In genomic region chr1:6519491-6519934, GRCh38 we compare ENCODE assay signal across 14 cellular contexts. TPM values are rescaled to one million over a fixed set of nuclear protein-coding genes. Genes with fewer than 3 reads are reported as not detected.
DNase-seq lines count a peak whose midpoint lies in the region; ATAC-seq and TF ChIP-seq lines count a peak whose summit lies in the region.
"Had no signal": no experiment of that assay in that cellular context is flagged by ENCODE, and none has a peak within 500 bp of the region (broad histone marks: within the 10 kb centered on the region; RNA-seq: fewer than 3 reads in every experiment).

No MANE protein-coding gene starts in this region.

- CTCF ChIA-PET in mammary epithelial cell (lab: Charles Lee; ENCODE audit: low non-redundant PET), result interaction anchor here (0.7 kb wide), 1 partner anchor 38 kb away, joined by 5 read pairs; no protein-coding TSS in a partner anchor

- H3K27ac ChIP-seq in breast epithelium (peak overlapping the region; percentile 32 to 52), mammary epithelial cell (ENCODE audit: insufficient read depth, low read depth, low read length) (no peak overlapping the region), WERI-Rb-1 (peak overlapping the region; percentile 71), iPS-20b (ENCODE audit: low read length) (no peak overlapping the region), thoracic aorta (peak overlapping the region; percentile 14 to 31), lower lobe of right lung (no peak overlapping the region)

- no peak overlapping the region for H3K4me2 ChIP-seq in mammary epithelial cell (ENCODE audit: insufficient read depth, low read depth, low read length)

- H3K9me3 ChIP-seq in breast epithelium (no peaks in the 10 kb centered on the region), mammary epithelial cell (replicated peaks; ENCODE audit: insufficient read depth, low read length) (no peaks in the 10 kb centered on the region), WERI-Rb-1 (ENCODE audit: severe bottlenecking) (no peaks in the 10 kb centered on the region), iPS-20b (ENCODE audit: insufficient read depth, low read depth, low read length) (no peaks in the 10 kb centered on the region), thoracic aorta (no peaks in the 10 kb centered on the region), lower lobe of right lung (no peaks in the 10 kb centered on the region)

- in situ Hi-C loops in mammary epithelial cell (cut with MboI; ENCODE audit: low sequenced_read_pairs in 2 of 2), result no loop called here

- H3K4me1 ChIP-seq in breast epithelium (peaks cover 6 to 13% of the 10 kb centered on the region in 2 donors), mammary epithelial cell (ENCODE audit: insufficient read depth, low read length) (peaks cover 36% of the 10 kb centered on the region), iPS-20b (ENCODE audit: insufficient read depth, low read length) (peaks cover 15% of the 10 kb centered on the region; the same call in 1 of the 2 replicates), thoracic aorta (ENCODE audit: control insufficient read depth in 1 of 2, low read depth in 2 of 2) (peaks cover 8 to 19% of the 10 kb centered on the region in 2 donors), lower lobe of right lung (peaks cover 7% of the 10 kb centered on the region)

- no peak for TF ChIP-seq CTCF in breast epithelium (IDR thresholded peaks at IDR 0.05)
- no peak for TF ChIP-seq CTCF in mammary epithelial cell (conservative IDR thresholded peaks at IDR 0.05 in 1 of 2, IDR thresholded peaks at IDR 0.05 in 1 of 2; ENCODE audit: extremely low read depth in 1 of 2, insufficient read depth in 1 of 2, low read depth in 1 of 2, low read length in 2 of 2)
- TF ChIP-seq CTCF in WERI-Rb-1 (IDR thresholded peaks at IDR 0.05; ENCODE audit: low read depth, low read length), result no peak
- no peak for TF ChIP-seq CTCF in thoracic aorta (IDR thresholded peaks at IDR 0.05)
- no peak for TF ChIP-seq CTCF in lower lobe of right lung (IDR thresholded peaks at IDR 0.05)

- DNase-seq in breast epithelium (ENCODE audit: low spot score in 2 of 2), result no peak
- no peak for DNase-seq in mammary epithelial cell
- no peak for DNase-seq in WERI-Rb-1
- no peak for DNase-seq in thoracic aorta (ENCODE audit: low spot score)
- no peak for DNase-seq in lower lobe of right lung
- no peak for DNase-seq in HK-2 (ENCODE audit: unreplicated experiment)
- DNase-seq: activated CD4-positive, alpha-beta T cell treated with anti-CD3 and anti-CD28 coated beads, Interleukin-2, amount 50 U/mL, for 48 hours; activated effector memory CD4-positive, alpha-beta T cell treated with Interleukin-2 at 50 U/mL for 16 hours; DND-41; NCI-H1694 treated with DMSO at 0.1 percent for 48 hours; stimulated activated CD8-positive, alpha-beta memory T cell treated with anti-CD3 and anti-CD28 coated beads, Interleukin-4, amount 100 ng/mL, for 48 hours had no signal

- H3K27me3 ChIP-seq in breast epithelium (no peaks in the 10 kb centered on the region), mammary epithelial cell (ENCODE audit: insufficient read depth, low read length) (no peaks in the 10 kb centered on the region), WERI-Rb-1 (ENCODE audit: insufficient read depth, low read depth, severe bottlenecking) (no peaks in the 10 kb centered on the region), iPS-20b (ENCODE audit: insufficient read depth, low read length) (no peaks in the 10 kb centered on the region), thoracic aorta (replicated peaks; ENCODE audit: insufficient read depth) (no peaks in the 10 kb centered on the region), lower lobe of right lung (ENCODE audit: low read depth) (no peaks in the 10 kb centered on the region)

- intact Hi-C loops in breast epithelium (cut with DNase I; ENCODE audit: low total_unique reads) (no loop called here), mammary epithelial cell (cut with micrococcal nuclease) (no loop called here), lower lobe of right lung (cut with DNase I) (no loop called here)

- H3K4me3 ChIP-seq in breast epithelium, result peak overlapping the region in 1 of 3 donors; percentile 1
- no peak overlapping the region for H3K4me3 ChIP-seq in mammary epithelial cell (replicated peaks in 1 of 3; ENCODE audit: insufficient read depth in 1 of 3, low read depth in 2 of 3, low read length in 3 of 3)
- no peak overlapping the region for H3K4me3 ChIP-seq in WERI-Rb-1 (ENCODE audit: low read depth, low read length)
- peak overlapping the region; percentile 5; the same call in 1 of the 2 replicates for H3K4me3 ChIP-seq in iPS-20b (ENCODE audit: low read length)
- no peak overlapping the region for H3K4me3 ChIP-seq in thoracic aorta
- H3K4me3 ChIP-seq in lower lobe of right lung, result no peak overlapping the region

- no peak for TF ChIP-seq POLR2A in breast epithelium (IDR thresholded peaks at IDR 0.05)

- no TSS peak for BruUV-seq in mammary epithelial cell (replicated peaks; lab: Mats Ljungman, UMichigan)

- WGBS in mammary epithelial cell (ENCODE audit: low coverage, missing lambda C conversion rate), result 30% methylated on average over 11 of the region's 11 CpGs

- dilution Hi-C loops in mammary epithelial cell (cut with HindIII; ENCODE audit: low sequenced_read_pairs), result no loop called here

- ATAC-seq in thoracic aorta (ENCODE audit: insufficient number of reproducible peaks, low FRiP score, low read depth) (no peak), lower lobe of right lung (no peak), GM21825 (IDR thresholded peaks at IDR 0.05; ENCODE audit: unreplicated experiment) (no peak)

- no peaks in the 10 kb centered on the region for H3K36me3 ChIP-seq in breast epithelium
- H3K36me3 ChIP-seq in mammary epithelial cell (ENCODE audit: insufficient read depth, low read length), result no peaks in the 10 kb centered on the region
- peaks cover 19% of the 10 kb centered on the region for H3K36me3 ChIP-seq in WERI-Rb-1
- H3K36me3 ChIP-seq in iPS-20b (ENCODE audit: insufficient read depth, low read depth, low read length), result peaks cover 4% of the 10 kb centered on the region; the same call in 1 of the 2 replicates
- no peaks in the 10 kb centered on the region for H3K36me3 ChIP-seq in thoracic aorta
- peaks cover 4% of the 10 kb centered on the region for H3K36me3 ChIP-seq in lower lobe of right lung

- no peaks in the 10 kb centered on the region for H3K79me2 ChIP-seq in mammary epithelial cell (ENCODE audit: insufficient read depth, low read length)

- H3K9ac ChIP-seq in mammary epithelial cell (ENCODE audit: insufficient read depth, low read length) (no peak overlapping the region), iPS-20b (ENCODE audit: low read depth, low read length) (no peak overlapping the region)

- no peak overlapping the region for H2AFZ ChIP-seq in mammary epithelial cell (ENCODE audit: low read depth, low read length)

- no peaks in the 10 kb centered on the region for H4K20me1 ChIP-seq in mammary epithelial cell (ENCODE audit: insufficient read depth, low read length)

RNA-seq across cellular contexts. Expression of gene PLEKHG5, which starts 28.0 kb away (rescaled TPM):
- 10 to 100 TPM in 2 of 3 donors, 1 to 10 TPM in 1; 7.0 to 12.0 (median 11.8) TPM for total RNA-seq in breast epithelium
- 10 to 100 TPM; 19.0 to 88.8 TPM for total RNA-seq in mammary epithelial cell
- 25.3 TPM for polyA plus RNA-seq in mammary epithelial cell
- 20.3 TPM for polyA minus RNA-seq in mammary epithelial cell
- 10 to 100 TPM; 23.4 to 32.9 TPM for total RNA-seq in thoracic aorta
- 9.5 TPM for total RNA-seq in lower lobe of right lung

RNA-seq across cellular contexts. Expression of gene NOL9, which starts 34.8 kb away (rescaled TPM):
- total RNA-seq in breast epithelium (10 to 100 TPM; 14.7 to 29.6 (median 25.2) TPM), mammary epithelial cell (10 to 100 TPM; 25.5 to 36.4 TPM), thoracic aorta (10 to 100 TPM; 15.3 to 38.9 TPM), lower lobe of right lung (19.4 TPM)
- 16.0 TPM for polyA plus RNA-seq in mammary epithelial cell
- 39.8 TPM for polyA minus RNA-seq in mammary epithelial cell

RNA-seq across cellular contexts. Expression of gene TAS1R1, which starts 35.6 kb away (rescaled TPM):
- total RNA-seq in breast epithelium (under 1 TPM in 1 of 3 donors, not detected in 2; 0.16 TPM), mammary epithelial cell (under 1 TPM in 1 of 2 donors, not detected in 1; 0.09 TPM), thoracic aorta (under 1 TPM in 1 of 2 donors, not detected in 1; 0.81 TPM), lower lobe of right lung (0.27 TPM)
- 0.05 TPM for polyA plus RNA-seq in mammary epithelial cell
- polyA minus RNA-seq in mammary epithelial cell, result not detected
- total RNA-seq: natural killer cell treated with Interleukin-12 subunit alpha and Interleukin-12 subunit beta and Interleukin-15 and Interleukin-18, amount 100 ng/mL, for 72 hours had no signal

RNA-seq across cellular contexts. Expression of gene TNFRSF25, which starts 53.5 kb away (rescaled TPM):
- total RNA-seq in breast epithelium, result 10 to 100 TPM in 2 of 3 donors, 1 to 10 TPM in 1; 3.8 to 13.1 (median 12.4) TPM
- 10 to 100 TPM in 1 of 2 donors, 1 to 10 TPM in 1; 6.7 to 60.9 TPM for total RNA-seq in mammary epithelial cell
- polyA plus RNA-seq in mammary epithelial cell, result 21.0 TPM
- polyA minus RNA-seq in mammary epithelial cell, result 5.8 TPM
- total RNA-seq in thoracic aorta, result 10 to 100 TPM in 1 of 2 donors, 1 to 10 TPM in 1; 9.5 to 48.2 TPM
- total RNA-seq in lower lobe of right lung, result 8.2 TPM

Comparison
In these comparisons a context has a peak if more than half of its experiments do, and no peak if none do; other contexts are left out.
1. H3K27ac ChIP-seq: peak in breast epithelium (2 of 2), WERI-Rb-1 (single experiment) and thoracic aorta (2 of 2); none in mammary epithelial cell (single experiment), iPS-20b (single experiment) and lower lobe of right lung (single experiment).